Comparison of ENCODE assay signal across 1 cellular context in genomic region chr10:30374353-30374752, GRCh38.
A peak's percentile ranks its signal among the peaks of the same experiment; 100 is the strongest.
TF ChIP-seq lines count a peak whose summit lies in the region.

No MANE protein-coding gene starts in this region.

TF ChIP-seq in H1, 55 proteins besides CTCF, POLR2A, EP300 and RAD21 (continued from another document):
- TF ChIP-seq E2F6 (IDR thresholded peaks at IDR 0.05) (peak; percentile 31; the same call in 1 of the 2 replicates), SP1 (IDR thresholded peaks at IDR 0.05; ENCODE audit: low read depth, low read length) (0 out of 2 replicates have a peak, but pooled peaks have one; percentile 20), POU5F1 (IDR thresholded peaks at IDR 0.05; ENCODE audit: low read depth, low read length) (no peak), POLR2AphosphoS5 (IDR thresholded peaks at IDR 0.05; ENCODE audit: low read depth, low read length) (peak; percentile 50; the same call in 1 of the 2 replicates), BRCA1 (IDR thresholded peaks at IDR 0.05; ENCODE audit: low read depth, low read length) (no peak), TAF1 (IDR thresholded peaks at IDR 0.05; ENCODE audit: low read depth, low read length) (peak; percentile 79)
